1 cellular context compared by ENCODE assay signal in the genomic region with DNA sequence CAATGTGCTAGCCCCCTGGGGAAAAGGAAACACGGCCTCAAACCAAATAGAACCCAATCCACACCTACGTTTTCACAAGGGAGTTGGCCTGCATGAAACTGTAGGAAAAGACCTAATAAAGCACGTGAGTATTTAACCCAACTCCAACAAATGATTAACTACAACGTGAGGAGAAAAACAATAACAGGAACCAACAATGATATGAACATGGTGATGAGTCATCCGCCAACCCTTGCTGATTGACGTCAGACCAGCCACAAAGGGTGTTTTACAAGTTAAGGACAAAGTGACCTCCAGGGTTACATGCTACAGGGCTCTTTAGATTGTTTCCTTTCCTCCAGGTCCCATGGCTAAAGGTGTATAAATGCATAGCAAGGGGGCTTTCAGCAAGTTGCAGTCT.
A peak's percentile ranks its signal among the peaks of the same experiment; 100 is the strongest.
TF ChIP-seq lines count a peak whose summit lies in the region.

No MANE protein-coding gene starts in this region.

TF ChIP-seq in GM12878, 131 proteins besides CTCF, POLR2A, EP300 and RAD21 (continued from another document and continues in another):
- TF ChIP-seq RB1 (IDR thresholded peaks at IDR 0.05; ENCODE audit: borderline replicate concordance) (no peak), BCL11A (IDR thresholded peaks at IDR 0.05; ENCODE audit: low read depth, low read length) (peak; percentile 31; the same call in 1 of the 2 replicates), RELB (IDR thresholded peaks at IDR 0.05; ENCODE audit: low read depth) (peak; percentile 67), MTA2 (IDR thresholded peaks at IDR 0.05; ENCODE audit: low read depth) (peak; percentile 80), SMARCA5 (IDR thresholded peaks at IDR 0.05) (no peak), MYC (IDR thresholded peaks at IDR 0.05; ENCODE audit: insufficient read depth, insufficient read length, insufficient replicate concordance, low read length, severe bottlenecking) (no peak), MTA3 (IDR thresholded peaks at IDR 0.05; ENCODE audit: borderline replicate concordance, low read length) (no peak), ZNF622 (IDR thresholded peaks at IDR 0.05) (no peak), MEF2B (IDR thresholded peaks at IDR 0.05; ENCODE audit: partially characterized antibody, poor library complexity, severe bottlenecking) (peak; percentile 63), WRNIP1 (IDR thresholded peaks at IDR 0.05; ENCODE audit: borderline replicate concordance, low read depth, low read length) (no peak), CEBPB (IDR thresholded peaks at IDR 0.05; ENCODE audit: borderline replicate concordance in 1 of 2, low read depth in 2 of 2, low read length in 2 of 2) (no peak), HDAC6 (IDR thresholded peaks at IDR 0.05; ENCODE audit: unreplicated experiment) (no peak), TCF7 (IDR thresholded peaks at IDR 0.05; ENCODE audit: borderline replicate concordance) (no peak), NFYA (IDR thresholded peaks at IDR 0.05; ENCODE audit: borderline replicate concordance, low read depth, low read length) (no peak), PAX8 (IDR thresholded peaks at IDR 0.05) (no peak), MEF2A (IDR thresholded peaks at IDR 0.05; ENCODE audit: insufficient read depth, low read depth, low read length) (no peak), LARP7 (IDR thresholded peaks at IDR 0.05) (no peak), STAT3 (IDR thresholded peaks at IDR 0.05; ENCODE audit: low read depth, low read length) (no peak), SMC3 (IDR thresholded peaks at IDR 0.05; ENCODE audit: borderline replicate concordance, low read length) (no peak), NR2C1 (IDR thresholded peaks at IDR 0.05) (0 out of 2 replicates have a peak, but pooled peaks have one; percentile 14), JUNB (IDR thresholded peaks at IDR 0.05) (no peak), CBX5 (IDR thresholded peaks at IDR 0.05; ENCODE audit: low read depth) (no peak), BHLHE40 (IDR thresholded peaks at IDR 0.05; ENCODE audit: borderline replicate concordance in 1 of 2, low read depth in 2 of 2, low read length in 1 of 2) (peak; percentile 94 to 96), SRF (IDR thresholded peaks at IDR 0.05; ENCODE audit: low read depth in 2 of 2, low read length in 2 of 2) (no peak), JUND (IDR thresholded peaks at IDR 0.05; ENCODE audit: low read depth, low read length) (peak; percentile 63; the same call in 1 of the 2 replicates), ESRRA (IDR thresholded peaks at IDR 0.05; ENCODE audit: low read length) (peak; percentile 41; the same call in 1 of the 2 replicates), ZNF592 (IDR thresholded peaks at IDR 0.05) (0 out of 2 replicates have a peak, but pooled peaks have one; percentile 10), IRF4 (IDR thresholded peaks at IDR 0.05; ENCODE audit: low read depth, low read length) (no peak), NKRF (conservative IDR thresholded peaks at IDR 0.05) (no peak), RUNX3 (IDR thresholded peaks at IDR 0.05; ENCODE audit: low read length) (no peak), RELA (IDR thresholded peaks at IDR 0.05; ENCODE audit: borderline replicate concordance, partially characterized antibody) (no peak), ZBED1 (IDR thresholded peaks at IDR 0.05; ENCODE audit: borderline replicate concordance) (no peak), HCFC1 (IDR thresholded peaks at IDR 0.05; ENCODE audit: low read length) (no peak), IKZF2 (IDR thresholded peaks at IDR 0.05) (peak; percentile 88 to 90), IRF3 (IDR thresholded peaks at IDR 0.05) (no peak), GATAD2B (conservative IDR thresholded peaks at IDR 0.05; ENCODE audit: low read depth) (no peak)
- TF ChIP-seq, protein P1, sequence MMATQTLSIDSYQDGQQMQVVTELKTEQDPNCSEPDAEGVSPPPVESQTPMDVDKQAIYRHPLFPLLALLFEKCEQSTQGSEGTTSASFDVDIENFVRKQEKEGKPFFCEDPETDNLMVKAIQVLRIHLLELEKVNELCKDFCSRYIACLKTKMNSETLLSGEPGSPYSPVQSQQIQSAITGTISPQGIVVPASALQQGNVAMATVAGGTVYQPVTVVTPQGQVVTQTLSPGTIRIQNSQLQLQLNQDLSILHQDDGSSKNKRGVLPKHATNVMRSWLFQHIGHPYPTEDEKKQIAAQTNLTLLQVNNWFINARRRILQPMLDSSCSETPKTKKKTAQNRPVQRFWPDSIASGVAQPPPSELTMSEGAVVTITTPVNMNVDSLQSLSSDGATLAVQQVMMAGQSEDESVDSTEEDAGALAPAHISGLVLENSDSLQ (IDR thresholded peaks at IDR 0.05) = peak; percentile 56
- TF ChIP-seq, protein P2, sequence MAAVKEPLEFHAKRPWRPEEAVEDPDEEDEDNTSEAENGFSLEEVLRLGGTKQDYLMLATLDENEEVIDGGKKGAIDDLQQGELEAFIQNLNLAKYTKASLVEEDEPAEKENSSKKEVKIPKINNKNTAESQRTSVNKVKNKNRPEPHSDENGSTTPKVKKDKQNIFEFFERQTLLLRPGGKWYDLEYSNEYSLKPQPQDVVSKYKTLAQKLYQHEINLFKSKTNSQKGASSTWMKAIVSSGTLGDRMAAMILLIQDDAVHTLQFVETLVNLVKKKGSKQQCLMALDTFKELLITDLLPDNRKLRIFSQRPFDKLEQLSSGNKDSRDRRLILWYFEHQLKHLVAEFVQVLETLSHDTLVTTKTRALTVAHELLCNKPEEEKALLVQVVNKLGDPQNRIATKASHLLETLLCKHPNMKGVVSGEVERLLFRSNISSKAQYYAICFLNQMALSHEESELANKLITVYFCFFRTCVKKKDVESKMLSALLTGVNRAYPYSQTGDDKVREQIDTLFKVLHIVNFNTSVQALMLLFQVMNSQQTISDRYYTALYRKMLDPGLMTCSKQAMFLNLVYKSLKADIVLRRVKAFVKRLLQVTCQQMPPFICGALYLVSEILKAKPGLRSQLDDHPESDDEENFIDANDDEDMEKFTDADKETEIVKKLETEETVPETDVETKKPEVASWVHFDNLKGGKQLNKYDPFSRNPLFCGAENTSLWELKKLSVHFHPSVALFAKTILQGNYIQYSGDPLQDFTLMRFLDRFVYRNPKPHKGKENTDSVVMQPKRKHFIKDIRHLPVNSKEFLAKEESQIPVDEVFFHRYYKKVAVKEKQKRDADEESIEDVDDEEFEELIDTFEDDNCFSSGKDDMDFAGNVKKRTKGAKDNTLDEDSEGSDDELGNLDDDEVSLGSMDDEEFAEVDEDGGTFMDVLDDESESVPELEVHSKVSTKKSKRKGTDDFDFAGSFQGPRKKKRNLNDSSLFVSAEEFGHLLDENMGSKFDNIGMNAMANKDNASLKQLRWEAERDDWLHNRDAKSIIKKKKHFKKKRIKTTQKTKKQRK (IDR thresholded peaks at IDR 0.05; ENCODE audit: low read depth, low read length) = no peak
- TF ChIP-seq, protein P3, sequence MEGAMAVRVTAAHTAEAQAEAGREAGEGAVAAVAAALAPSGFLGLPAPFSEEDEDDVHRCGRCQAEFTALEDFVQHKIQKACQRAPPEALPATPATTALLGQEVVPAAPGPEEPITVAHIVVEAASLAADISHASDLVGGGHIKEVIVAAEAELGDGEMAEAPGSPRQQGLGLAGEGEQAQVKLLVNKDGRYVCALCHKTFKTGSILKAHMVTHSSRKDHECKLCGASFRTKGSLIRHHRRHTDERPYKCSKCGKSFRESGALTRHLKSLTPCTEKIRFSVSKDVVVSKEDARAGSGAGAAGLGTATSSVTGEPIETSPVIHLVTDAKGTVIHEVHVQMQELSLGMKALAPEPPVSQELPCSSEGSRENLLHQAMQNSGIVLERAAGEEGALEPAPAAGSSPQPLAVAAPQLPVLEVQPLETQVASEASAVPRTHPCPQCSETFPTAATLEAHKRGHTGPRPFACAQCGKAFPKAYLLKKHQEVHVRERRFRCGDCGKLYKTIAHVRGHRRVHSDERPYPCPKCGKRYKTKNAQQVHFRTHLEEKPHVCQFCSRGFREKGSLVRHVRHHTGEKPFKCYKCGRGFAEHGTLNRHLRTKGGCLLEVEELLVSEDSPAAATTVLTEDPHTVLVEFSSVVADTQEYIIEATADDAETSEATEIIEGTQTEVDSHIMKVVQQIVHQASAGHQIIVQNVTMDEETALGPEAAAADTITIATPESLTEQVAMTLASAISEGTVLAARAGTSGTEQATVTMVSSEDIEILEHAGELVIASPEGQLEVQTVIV (IDR thresholded peaks at IDR 0.05; ENCODE audit: borderline replicate concordance, partially characterized antibody) = no peak
- TF ChIP-seq, protein P4, sequence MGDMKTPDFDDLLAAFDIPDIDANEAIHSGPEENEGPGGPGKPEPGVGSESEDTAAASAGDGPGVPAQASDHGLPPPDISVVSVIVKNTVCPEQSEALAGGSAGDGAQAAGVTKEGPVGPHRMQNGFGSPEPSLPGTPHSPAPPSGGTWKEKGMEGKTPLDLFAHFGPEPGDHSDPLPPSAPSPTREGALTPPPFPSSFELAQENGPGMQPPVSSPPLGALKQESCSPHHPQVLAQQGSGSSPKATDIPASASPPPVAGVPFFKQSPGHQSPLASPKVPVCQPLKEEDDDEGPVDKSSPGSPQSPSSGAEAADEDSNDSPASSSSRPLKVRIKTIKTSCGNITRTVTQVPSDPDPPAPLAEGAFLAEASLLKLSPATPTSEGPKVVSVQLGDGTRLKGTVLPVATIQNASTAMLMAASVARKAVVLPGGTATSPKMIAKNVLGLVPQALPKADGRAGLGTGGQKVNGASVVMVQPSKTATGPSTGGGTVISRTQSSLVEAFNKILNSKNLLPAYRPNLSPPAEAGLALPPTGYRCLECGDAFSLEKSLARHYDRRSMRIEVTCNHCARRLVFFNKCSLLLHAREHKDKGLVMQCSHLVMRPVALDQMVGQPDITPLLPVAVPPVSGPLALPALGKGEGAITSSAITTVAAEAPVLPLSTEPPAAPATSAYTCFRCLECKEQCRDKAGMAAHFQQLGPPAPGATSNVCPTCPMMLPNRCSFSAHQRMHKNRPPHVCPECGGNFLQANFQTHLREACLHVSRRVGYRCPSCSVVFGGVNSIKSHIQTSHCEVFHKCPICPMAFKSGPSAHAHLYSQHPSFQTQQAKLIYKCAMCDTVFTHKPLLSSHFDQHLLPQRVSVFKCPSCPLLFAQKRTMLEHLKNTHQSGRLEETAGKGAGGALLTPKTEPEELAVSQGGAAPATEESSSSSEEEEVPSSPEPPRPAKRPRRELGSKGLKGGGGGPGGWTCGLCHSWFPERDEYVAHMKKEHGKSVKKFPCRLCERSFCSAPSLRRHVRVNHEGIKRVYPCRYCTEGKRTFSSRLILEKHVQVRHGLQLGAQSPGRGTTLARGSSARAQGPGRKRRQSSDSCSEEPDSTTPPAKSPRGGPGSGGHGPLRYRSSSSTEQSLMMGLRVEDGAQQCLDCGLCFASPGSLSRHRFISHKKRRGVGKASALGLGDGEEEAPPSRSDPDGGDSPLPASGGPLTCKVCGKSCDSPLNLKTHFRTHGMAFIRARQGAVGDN (IDR thresholded peaks at IDR 0.05) = peak; percentile 58; the same call in 1 of the 2 replicates
